In genomic region chr4:109913842-109914241, GRCh38 we compare ENCODE assay signal across 28 cellular contexts. TPM values are rescaled to one million over a fixed set of nuclear protein-coding genes. Genes with fewer than 3 reads are reported as not detected.
DNase-seq lines count a peak whose midpoint lies in the region; ATAC-seq and TF ChIP-seq lines count a peak whose summit lies in the region.
"Had no signal": no experiment of that assay in that cellular context is flagged by ENCODE, and none has a peak within 500 bp of the region (broad histone marks: within the 10 kb centered on the region; RNA-seq: fewer than 3 reads in every experiment).

No MANE protein-coding gene starts in this region.

- H3K4me1 ChIP-seq in HEK293 (ENCODE audit: control insufficient read depth, insufficient read depth, low read length) (no peaks in the 10 kb centered on the region), OCI-LY3 (ENCODE audit: low read length) (peaks cover 50% of the 10 kb centered on the region), iPS-18a (ENCODE audit: control insufficient read depth, low read depth, low read length) (peaks cover 11% of the 10 kb centered on the region), psoas muscle (peaks cover 7% of the 10 kb centered on the region)

- H3K36me3 ChIP-seq in HEK293 (ENCODE audit: control insufficient read depth in 2 of 2, insufficient read depth in 1 of 2, low read length in 2 of 2), result no peaks in the 10 kb centered on the region
- no peaks in the 10 kb centered on the region for H3K36me3 ChIP-seq in OCI-LY3 (replicated peaks; ENCODE audit: low read depth, low read length)
- H3K36me3 ChIP-seq in iPS-18a (ENCODE audit: control insufficient read depth, low read depth, low read length), result no peaks in the 10 kb centered on the region
- no peaks in the 10 kb centered on the region for H3K36me3 ChIP-seq in psoas muscle (ENCODE audit: insufficient read depth in 1 of 2, low read depth in 1 of 2)
- H3K36me3 ChIP-seq: esophagus muscularis mucosa, gastroesophageal sphincter, SJSA1, thoracic aorta had no signal

- ATAC-seq in psoas muscle (peak; percentile 37 to 60 (median 54)), GM19351 (IDR thresholded peaks at IDR 0.05; ENCODE audit: unreplicated experiment) (no peak), GM21723 (IDR thresholded peaks at IDR 0.05; ENCODE audit: unreplicated experiment) (no peak)
- ATAC-seq: activated CD8-positive, alpha-beta memory T cell treated with anti-CD3 and anti-CD28 coated beads, Interleukin-2, amount 10 ng/mL, durations not matched to agents 7 days and 5 days; activated naive CD4-positive, alpha-beta T cell treated with anti-CD3 and anti-CD28 coated beads, Interleukin-2, amount 50 U/mL, for 72 hours; gastroesophageal sphincter; Panc1; T-helper 17 cell had no signal

- CTCF ChIA-PET in HEK293 (lab: Yijun Ruan, JAX), result no interaction called here

- H3K4me3 ChIP-seq in HEK293 (ENCODE audit: low read depth, low read length) (no peak overlapping the region), OCI-LY3 (ENCODE audit: low read length) (no peak overlapping the region), iPS-18a (ENCODE audit: low read length) (peak overlapping the region; percentile 9), psoas muscle (peak overlapping the region; percentile 80)
- H3K4me3 ChIP-seq: gastroesophageal sphincter, SJSA1, thoracic aorta had no signal

- intact Hi-C loops in psoas muscle (cut with DNase I), result no loop called here

- no peaks in the 10 kb centered on the region for H3K9me3 ChIP-seq in HEK293 (ENCODE audit: control insufficient read depth, insufficient read depth, low read depth, low read length)
- no peaks in the 10 kb centered on the region for H3K9me3 ChIP-seq in OCI-LY3 (ENCODE audit: insufficient read depth, low read length)
- H3K9me3 ChIP-seq in iPS-18a (ENCODE audit: control insufficient read depth, low read depth, low read length), result no peaks in the 10 kb centered on the region
- no peaks in the 10 kb centered on the region for H3K9me3 ChIP-seq in psoas muscle
- H3K9me3 ChIP-seq: esophagus muscularis mucosa, gastroesophageal sphincter, SJSA1, thoracic aorta had no signal

- H2AFZ ChIP-seq in OCI-LY3 (ENCODE audit: low read depth, low read length), result no peak overlapping the region

- no peaks in the 10 kb centered on the region for H3K27me3 ChIP-seq in OCI-LY3 (ENCODE audit: low read depth, low read length)
- no peaks in the 10 kb centered on the region for H3K27me3 ChIP-seq in iPS-18a (ENCODE audit: control insufficient read depth, insufficient read depth, low read length)
- H3K27me3 ChIP-seq in psoas muscle (ENCODE audit: insufficient read depth in 3 of 3, low read length in 2 of 3), result no peaks in the 10 kb centered on the region
- H3K27me3 ChIP-seq: esophagus muscularis mucosa, gastroesophageal sphincter, SJSA1 had no signal

- 16 to 45% (median 24%) methylated on average over 2 of the region's 2 CpGs for WGBS in psoas muscle, 3 donors

- TF ChIP-seq CTCF in HEK293 (tag by site-specific recombination; IDR thresholded peaks at IDR 0.05) (no peak), OCI-LY3 (IDR thresholded peaks at IDR 0.05; ENCODE audit: low read depth, low read length) (no peak), psoas muscle (IDR thresholded peaks at IDR 0.05) (no peak)

- no peaks in the 10 kb centered on the region for H4K20me1 ChIP-seq in OCI-LY3 (ENCODE audit: insufficient read depth, low read length)

- POLR2A ChIA-PET in HEK293 (lab: Yijun Ruan, JAX), result no interaction called here

- no peak for DNase-seq in psoas muscle
- no peak for DNase-seq in stimulated activated CD4-positive, alpha-beta T cell treated with anti-CD3 and anti-CD28 coated beads, Interleukin-2, amount 100 ng/mL, for 48 hours
- DNase-seq: activated CD4-positive, alpha-beta T cell treated with anti-CD3 and anti-CD28 coated beads, Interleukin-2, amount 10 ng/mL, durations not matched to agents 24 days and 14 days; activated CD8-positive, alpha-beta memory T cell treated with anti-CD3 and anti-CD28 coated beads, Interleukin-2, amount 10 ng/mL, durations not matched to agents 7 days and 5 days; aorta; cerebellar nuclear complex; effector memory CD4-positive, alpha-beta T cell; GF-D8; HCEC 1CT; midbrain; NCI-H1694 treated with DMSO at 0.1 percent for 48 hours; NCI-H226; stimulated activated CD4-positive, alpha-beta T cell treated with anti-CD3 and anti-CD28 coated beads, Interleukin-4, amount 100 ng/mL, for 1 hour; stimulated activated naive CD4-positive, alpha-beta T cell treated with Interleukin-2 at 50 U/mL for 16 hours; T-helper 17 cell had no signal

- H3K79me2 ChIP-seq in OCI-LY3 (ENCODE audit: low read length), result no peaks in the 10 kb centered on the region

- no peak overlapping the region for H3K27ac ChIP-seq in HEK293 (ENCODE audit: extremely low read depth, low read depth, low read length)
- no peak overlapping the region for H3K27ac ChIP-seq in OCI-LY3 (ENCODE audit: low read length)
- no peak overlapping the region for H3K27ac ChIP-seq in iPS-18a (ENCODE audit: low read length)
- peak overlapping the region; percentile 95 for H3K27ac ChIP-seq in psoas muscle
- H3K27ac ChIP-seq: gastroesophageal sphincter, SJSA1, thoracic aorta had no signal

- peak overlapping the region; percentile 58 for H3K4me2 ChIP-seq in OCI-LY3 (ENCODE audit: low read length)

- no peak overlapping the region for H3K9ac ChIP-seq in OCI-LY3 (ENCODE audit: low read length)
- no peak overlapping the region for H3K9ac ChIP-seq in iPS-18a (ENCODE audit: low read length)

TF ChIP-seq in HEK293, 187 proteins besides CTCF, POLR2A, EP300 and RAD21:
- TF ChIP-seq PRDM1 (tag by site-specific recombination; IDR thresholded peaks at IDR 0.05) (0 out of 2 replicates have a peak, but pooled peaks have one; percentile 17), SCRT2 (tag by site-specific recombination; IDR thresholded peaks at IDR 0.05) (0 out of 2 replicates have a peak, but pooled peaks have one; percentile 26), ZNF621 (tag by site-specific recombination; IDR thresholded peaks at IDR 0.05) (no peak)

RNA-seq across cellular contexts. Expression of gene EGF, which starts 1.2 kb away (rescaled TPM):
- 10 to 100 TPM; 37.1 to 92.4 (median 52.8) TPM for total RNA-seq in psoas muscle
- 10 to 100 TPM in 2 of 3 donors, 1 to 10 TPM in 1; 2.5 to 29.9 (median 26.5) TPM for polyA plus RNA-seq in psoas muscle
- total RNA-seq: activated CD4-positive, alpha-beta T cell treated with anti-CD3 and anti-CD28 coated beads, Interleukin-2, amount 10 ng/mL, durations not matched to agents 24 days and 14 days; activated CD8-positive, alpha-beta memory T cell treated with anti-CD3 and anti-CD28 coated beads, Interleukin-2, amount 10 ng/mL, durations not matched to agents 7 days and 5 days; activated naive CD4-positive, alpha-beta T cell treated with anti-CD3 and anti-CD28 coated beads, Interleukin-2, amount 50 U/mL, for 72 hours; activated T-helper 1 cell treated with anti-CD3 and anti-CD28 coated beads, Interleukin-12 subunit alpha, Interleukin-12 subunit beta, Interleukin-2, Interleukin-4 antibody, amounts not matched to agents 30 ng/mL and 10 ng/mL and 1 ng/mL, durations not matched to agents 14 hours and 24 hours and 36 hours; thoracic aorta had no signal
- polyA plus RNA-seq: neural cell had no signal

Comparison
In these comparisons a context has a peak if more than half of its experiments do, and no peak if none do; other contexts are left out.
1. H3K4me3 ChIP-seq: peak in iPS-18a (single experiment) and psoas muscle (single experiment); none in HEK293 (single experiment) and OCI-LY3 (single experiment).
2. ATAC-seq: peak in psoas muscle (4 of 4); none in GM19351 (single experiment) and GM21723 (single experiment).